ENCODE assay signal across 27 cellular contexts in the genomic region with DNA sequence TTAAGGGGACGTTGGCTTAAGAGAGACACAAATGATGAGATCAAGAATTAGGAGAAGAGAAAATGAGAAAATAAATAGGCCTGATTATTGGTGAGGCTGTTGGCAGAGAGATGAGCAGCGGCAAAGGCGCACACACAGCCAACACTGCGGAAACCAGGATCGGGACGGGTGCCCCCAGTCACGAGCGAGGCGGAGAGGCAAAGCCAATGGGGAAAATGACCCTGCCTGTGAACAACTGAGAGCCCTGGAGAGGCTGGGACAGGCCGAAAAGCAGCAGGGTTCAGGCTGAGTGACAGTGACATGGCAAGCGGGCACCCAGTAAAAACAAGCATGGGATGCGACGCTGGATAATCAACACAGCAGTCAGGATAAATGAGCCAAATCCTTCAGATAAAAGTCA. TPM values are rescaled to one million over a fixed set of nuclear protein-coding genes. Genes with fewer than 3 reads are reported as not detected.
A peak's percentile ranks its signal among the peaks of the same experiment; 100 is the strongest.
DNase-seq lines count a peak whose midpoint lies in the region; ATAC-seq lines count a peak whose summit lies in the region.
"Had no signal": no experiment of that assay in that cellular context is flagged by ENCODE, and none has a peak within 500 bp of the region (broad histone marks: within the 10 kb centered on the region; RNA-seq: fewer than 3 reads in every experiment).

No MANE protein-coding gene starts in this region.

- no peak overlapping the region for H4K91ac ChIP-seq in trophoblast cell (ENCODE audit: low read depth, low read length)

- no peaks in the 10 kb centered on the region for H3K27me3 Mint-ChIP-seq in stimulated activated naive CD8-positive, alpha-beta T cell treated with anti-CD3 and anti-CD28 coated beads, Interleukin-15, Interleukin-2, amounts not matched to agents 100 ng/mL and 50 ng/mL, for 24 hours
- H3K27me3 Mint-ChIP-seq: naive thymus-derived CD4-positive, alpha-beta T cell had no signal

- no peak overlapping the region for H3K4me3 ChIP-seq in trophoblast cell (ENCODE audit: low read depth, low read length)
- H3K4me3 ChIP-seq: BLaER1, pancreas, Peyer's patch, SJCRH30, upper lobe of left lung had no signal

- no peak overlapping the region for H3K4me2 ChIP-seq in trophoblast cell (ENCODE audit: low read length)
- H3K4me2 ChIP-seq: BLaER1 had no signal

- no peak overlapping the region for H2BK120ac ChIP-seq in trophoblast cell (ENCODE audit: insufficient read depth, low read length, poor library complexity)

- H4K12ac ChIP-seq in trophoblast cell (ENCODE audit: low read depth, low read length): no peak overlapping the region

- peaks cover 83% of the 10 kb centered on the region for H3K36me3 Mint-ChIP-seq in stimulated activated naive CD8-positive, alpha-beta T cell treated with anti-CD3 and anti-CD28 coated beads, Interleukin-15, Interleukin-2, amounts not matched to agents 100 ng/mL and 50 ng/mL, for 24 hours (ENCODE audit: low read depth)

- H2BK5ac ChIP-seq in trophoblast cell (ENCODE audit: low read depth, low read length, poor library complexity): no peak overlapping the region

- H2BK12ac ChIP-seq in trophoblast cell (ENCODE audit: low read length): no peak overlapping the region

- H3K9me3 Mint-ChIP-seq in stimulated activated naive CD8-positive, alpha-beta T cell treated with anti-CD3 and anti-CD28 coated beads, Interleukin-15, Interleukin-2, amounts not matched to agents 100 ng/mL and 50 ng/mL, for 24 hours: no peaks in the 10 kb centered on the region
- H3K9me3 Mint-ChIP-seq: H9 had no signal

- DNase-seq in stimulated activated naive CD8-positive, alpha-beta T cell treated with anti-CD3 and anti-CD28 coated beads, Interleukin-15, Interleukin-2, amounts not matched to agents 100 U/mL and 50 U/mL, for 24 hours: no peak
- DNase-seq in epithelial cell of prostate (ENCODE audit: low read depth, low spot score) (no peak), trophoblast cell (no peak), DMS53 treated with DMSO at 0.1 percent for 48 hours (lab: John Stamatoyannopoulos, UW; ENCODE audit: unreplicated experiment) (no peak)
- DNase-seq: ACHN; activated CD8-positive, alpha-beta memory T cell treated with anti-CD3 and anti-CD28 coated beads for 24 hours; activated naive CD4-positive, alpha-beta T cell; activated T-cell treated with anti-CD3 and anti-CD28 coated beads, Interleukin-2, amount 50 U/mL, for 1 hour; amygdala; cortex of kidney; DND-41; H9; Kasumi-1; naive thymus-derived CD4-positive, alpha-beta T cell; NCI-H1694; NCI-H510A; pancreas; Peyer's patch; right cardiac atrium; SJCRH30; upper lobe of left lung had no signal

- H3K4ac ChIP-seq in trophoblast cell (ENCODE audit: low read depth, low read length): no peak overlapping the region

- H3K14ac ChIP-seq in trophoblast cell (ENCODE audit: low read length): no peak overlapping the region

- H3K36me3 ChIP-seq in trophoblast cell (ENCODE audit: control insufficient read depth in 1 of 2, insufficient read depth in 2 of 2, low read length in 2 of 2): peaks cover 35 to 40% of the 10 kb centered on the region in 2 experiments

- no CpG with 5 or more reads among the region's 13 CpGs for WGBS in trophoblast cell (ENCODE audit: extremely low coverage, insufficient coverage, insufficient read length)

- no peak overlapping the region for H3K4me3 Mint-ChIP-seq in stimulated activated naive CD8-positive, alpha-beta T cell treated with anti-CD3 and anti-CD28 coated beads, Interleukin-15, Interleukin-2, amounts not matched to agents 100 ng/mL and 50 ng/mL, for 24 hours
- H3K4me3 Mint-ChIP-seq: H9; naive thymus-derived CD4-positive, alpha-beta T cell had no signal

- H3K9ac ChIP-seq in trophoblast cell (ENCODE audit: low read length): no peak overlapping the region
- H3K9ac ChIP-seq: BLaER1 had no signal

- no peaks in the 10 kb centered on the region for H3K9me3 ChIP-seq in trophoblast cell (ENCODE audit: insufficient read depth, low read depth, low read length)
- H3K9me3 ChIP-seq: pancreas, Peyer's patch, SJCRH30 had no signal

- peak overlapping the region; percentile 14 for H3K27ac Mint-ChIP-seq in stimulated activated naive CD8-positive, alpha-beta T cell treated with anti-CD3 and anti-CD28 coated beads, Interleukin-15, Interleukin-2, amounts not matched to agents 100 ng/mL and 50 ng/mL, for 24 hours
- H3K27ac Mint-ChIP-seq: H9 had no signal

- no peak overlapping the region for H2AFZ ChIP-seq in trophoblast cell (ENCODE audit: insufficient read depth, low read length, poor library complexity)

- no peak for ATAC-seq in stimulated activated naive CD8-positive, alpha-beta T cell treated with anti-CD3 and anti-CD28 coated beads, Interleukin-15, Interleukin-2, amounts not matched to agents 100 U/mL and 50 U/mL, for 24 hours
- ATAC-seq in HG02623 (IDR thresholded peaks at IDR 0.05; ENCODE audit: unreplicated experiment) (no peak), GM19328 (IDR thresholded peaks at IDR 0.05; ENCODE audit: unreplicated experiment) (no peak), HG02852 (IDR thresholded peaks at IDR 0.05; ENCODE audit: unreplicated experiment) (no peak)
- ATAC-seq: activated CD4-positive, CD25-positive, alpha-beta regulatory T cell treated with anti-CD3 and anti-CD28 coated beads, Interleukin-2, amount 50 U/mL, for 24 hours; naive thymus-derived CD4-positive, alpha-beta T cell; pancreas had no signal

- no peak overlapping the region for H2AK5ac ChIP-seq in trophoblast cell (ENCODE audit: low read length)

- H4K8ac ChIP-seq in trophoblast cell (ENCODE audit: low read depth, low read length): no peak overlapping the region

- H3K27me3 ChIP-seq in trophoblast cell (ENCODE audit: insufficient read depth, low read length): no peaks in the 10 kb centered on the region
- H3K27me3 ChIP-seq: BLaER1, pancreas, Peyer's patch, SJCRH30, upper lobe of left lung had no signal

- no peak overlapping the region for H3K23ac ChIP-seq in trophoblast cell (ENCODE audit: low read length)

- no peaks in the 10 kb centered on the region for H3K79me2 ChIP-seq in trophoblast cell (ENCODE audit: control insufficient read depth, insufficient read depth, low read length, poor library complexity)

- H3K27ac ChIP-seq in epithelial cell of prostate: peak overlapping the region; percentile 65
- no peak overlapping the region for H3K27ac ChIP-seq in trophoblast cell (ENCODE audit: low read depth, low read length)
- H3K27ac ChIP-seq: BLaER1, pancreas, Peyer's patch, SJCRH30, upper lobe of left lung had no signal

- H3K79me1 ChIP-seq in trophoblast cell (ENCODE audit: low read length): no peaks in the 10 kb centered on the region

- H3K4me1 ChIP-seq in trophoblast cell (ENCODE audit: control insufficient read depth in 1 of 2, insufficient read depth in 2 of 2, low read length in 2 of 2): no peaks in the 10 kb centered on the region
- H3K4me1 ChIP-seq: pancreas, Peyer's patch, SJCRH30, upper lobe of left lung had no signal

- peak overlapping the region; percentile 59 for H3K18ac ChIP-seq in trophoblast cell (ENCODE audit: low read length)

- peaks cover 38% of the 10 kb centered on the region for H3K4me1 Mint-ChIP-seq in stimulated activated naive CD8-positive, alpha-beta T cell treated with anti-CD3 and anti-CD28 coated beads, Interleukin-15, Interleukin-2, amounts not matched to agents 100 ng/mL and 50 ng/mL, for 24 hours (ENCODE audit: low read depth)

RNA-seq across cellular contexts. Expression of a gene that starts 21.0 kb away (rescaled TPM):
- 13.3 and 13.4 TPM in 2 replicates for polyA plus RNA-seq in trophoblast cell (2013)

RNA-seq across cellular contexts. Expression of a gene that starts 50.5 kb away (rescaled TPM):
- polyA plus RNA-seq in trophoblast cell (2013): 0.08 and 0.10 TPM in 2 replicates
- polyA plus RNA-seq: naive thymus-derived CD4-positive, alpha-beta T cell had no signal
